Comparison of ENCODE assay signal across 1 cellular context in genomic region chr6:27753668-27754407, GRCh38.
A peak's percentile ranks its signal among the peaks of the same experiment; 100 is the strongest.
TF ChIP-seq lines count a peak whose summit lies in the region.

No MANE protein-coding gene starts in this region.

TF ChIP-seq in K562, 482 proteins besides CTCF, POLR2A, EP300 and RAD21 (continued from another document):
- TF ChIP-seq ZBTB11 (CRISPR knock-in tag; IDR thresholded peaks at IDR 0.05) (peak in 1 of 3 experiments; percentile 94; a peak in 2 of 6 replicates), KLF6 (CRISPR knock-in tag; IDR thresholded peaks at IDR 0.05; ENCODE audit: borderline replicate concordance) (0 out of 2 replicates have a peak, but pooled peaks have one; percentile 35), CCNT2 (IDR thresholded peaks at IDR 0.05; ENCODE audit: borderline replicate concordance, extremely low read depth, insufficient read length, low read depth, low read length) (no peak), BCL6 (CRISPR knock-in tag; IDR thresholded peaks at IDR 0.05) (no peak), E2F6 (IDR thresholded peaks at IDR 0.05; ENCODE audit: borderline replicate concordance in 1 of 2, extremely low read depth in 1 of 2, insufficient read depth in 1 of 2, insufficient read length in 1 of 2, low read depth in 1 of 2, low read length in 1 of 2, poor library complexity in 1 of 2, severe bottlenecking in 1 of 2) (peak; percentile 46 to 74), THRB (CRISPR knock-in tag; conservative IDR thresholded peaks at IDR 0.05) (no peak), KDM5B (IDR thresholded peaks at IDR 0.05; ENCODE audit: insufficient replicate concordance, low read depth, low read length) (peak; percentile 66), HLTF (IDR thresholded peaks at IDR 0.05) (no peak), PHF8 (IDR thresholded peaks at IDR 0.05; ENCODE audit: borderline replicate concordance, low read length) (peak; percentile 41; the same call in 1 of the 2 replicates), CBX3 (IDR thresholded peaks at IDR 0.05; ENCODE audit: borderline replicate concordance in 1 of 2, low read length in 2 of 2) (peak in 1 of 2 experiments; percentile 49; a peak in 1 of 3 replicates), ZNF175 (CRISPR knock-in tag; IDR thresholded peaks at IDR 0.05; ENCODE audit: low read depth) (no peak), HMGN3 (IDR thresholded peaks at IDR 0.05; ENCODE audit: borderline replicate concordance, extremely low read depth, insufficient read length, low read depth, low read length) (no peak), ZNF518B (CRISPR knock-in tag; IDR thresholded peaks at IDR 0.05) (no peak), PKNOX1 (IDR thresholded peaks at IDR 0.05) (peak; percentile 69), ZNF696 (CRISPR knock-in tag; conservative IDR thresholded peaks at IDR 0.05) (no peak), HDAC2 (IDR thresholded peaks at IDR 0.05) (peak; percentile 68; the same call in 1 of the 2 replicates), HMBOX1 (IDR thresholded peaks at IDR 0.05) (peak; percentile 86), ZNF589 (CRISPR knock-in tag; IDR thresholded peaks at IDR 0.05; ENCODE audit: low read depth) (no peak; the same call in 1 of the 2 replicates), ETV5 (CRISPR knock-in tag; IDR thresholded peaks at IDR 0.05; ENCODE audit: low read depth) (peak; percentile 22; the same call in 1 of the 2 replicates), ZNF76 (CRISPR knock-in tag; IDR thresholded peaks at IDR 0.05; ENCODE audit: borderline replicate concordance) (no peak), ZBTB7A (IDR thresholded peaks at IDR 0.05; ENCODE audit: borderline replicate concordance, control insufficient read depth, low read depth, low read length) (0 out of 2 replicates have a peak, but pooled peaks have one; percentile 23), DDX20 (tag; IDR thresholded peaks at IDR 0.05; ENCODE audit: low read depth) (no peak), ZNF695 (CRISPR knock-in tag; IDR thresholded peaks at IDR 0.05) (no peak), RNF219 (CRISPR knock-in tag; IDR thresholded peaks at IDR 0.05) (no peak), CBX8 (IDR thresholded peaks at IDR 0.05; ENCODE audit: borderline replicate concordance, extremely low read depth, low read depth, low read length, poor library complexity, severe bottlenecking) (no peak), NR3C1 (CRISPR knock-in tag; IDR thresholded peaks at IDR 0.05) (no peak), BACH1 (tag; IDR thresholded peaks at IDR 0.05) (no peak), SIN3A (IDR thresholded peaks at IDR 0.05; ENCODE audit: borderline replicate concordance in 2 of 2, control insufficient read depth in 1 of 2, low read depth in 2 of 2, low read length in 2 of 2) (peak; percentile 49 to 53; a peak in 1 of 4 replicates), ELF1 (tag; IDR thresholded peaks at IDR 0.05) (peak; percentile 7), FOXA1 (IDR thresholded peaks at IDR 0.05; ENCODE audit: borderline replicate concordance) (no peak), ATF4 (CRISPR knock-in tag; IDR thresholded peaks at IDR 0.05) (0 out of 2 replicates have a peak, but pooled peaks have one; percentile 13), MYC (IDR thresholded peaks at IDR 0.05; ENCODE audit: low read depth, low read length) (peak; percentile 89), MYC (CRISPR knock-in tag; IDR thresholded peaks at IDR 0.05; ENCODE audit: borderline replicate concordance, low read depth) (no peak), MEIS2 (IDR thresholded peaks at IDR 0.05; ENCODE audit: partially characterized antibody) (peak; percentile 42), SMARCC2 (IDR thresholded peaks at IDR 0.05; ENCODE audit: low read depth) (peak; percentile 6; the same call in 1 of the 2 replicates), MAFF (IDR thresholded peaks at IDR 0.05; ENCODE audit: low read length) (no peak), NELFE (IDR thresholded peaks at IDR 0.05; ENCODE audit: insufficient read depth, insufficient read length) (no peak)
